ENCODE assay signal across 11 cellular contexts in genomic region chr2:42147641-42148274, GRCh38. TPM values are rescaled to one million over a fixed set of nuclear protein-coding genes. Genes with fewer than 3 reads are reported as not detected.
DNase-seq lines count a peak whose midpoint lies in the region; ATAC-seq and TF ChIP-seq lines count a peak whose summit lies in the region.
"Had no signal": no experiment of that assay in that cellular context is flagged by ENCODE, and none has a peak within 500 bp of the region (broad histone marks: within the 10 kb centered on the region; RNA-seq: fewer than 3 reads in every experiment).

No MANE protein-coding gene starts in this region.

- no peaks in the 10 kb centered on the region for H3K9me3 ChIP-seq in left ventricle myocardium inferior (replicated peaks)

- peaks cover 12% of the 10 kb centered on the region for H3K4me1 ChIP-seq in left ventricle myocardium inferior

- TF ChIP-seq CTCF in left ventricle myocardium inferior (IDR thresholded peaks at IDR 0.05; ENCODE audit: borderline replicate concordance): no peak

- DNase-seq in EL (peak; percentile 67), amniotic stem cell (lab: John Stamatoyannopoulos, UW) (peak; percentile 28), left ventricle myocardium inferior (no peak), HCEC 1CT (no peak), NCI-H1694 (lab: John Stamatoyannopoulos, UW) (no peak), NCI-H1048 (lab: John Stamatoyannopoulos, UW) (no peak)
- DNase-seq: activated CD4-positive, alpha-beta T cell treated with anti-CD3 and anti-CD28 coated beads for 48 hours; midbrain; NCI-H2081 treated with DMSO at 0.1 percent for 48 hours had no signal

- no peaks in the 10 kb centered on the region for H3K27me3 ChIP-seq in left ventricle myocardium inferior (ENCODE audit: low read depth)

- H3K4me3 ChIP-seq in left ventricle myocardium inferior (no peak overlapping the region), skin epidermis (no peak overlapping the region)

- no peak for ATAC-seq in GM18867 (IDR thresholded peaks at IDR 0.05; ENCODE audit: unreplicated experiment)

- H3K27ac ChIP-seq in left ventricle myocardium inferior (replicated peaks) (peak overlapping the region; percentile 16), skin epidermis (peak overlapping the region in 15 of 21 experiments; percentile 1 to 70 (median 52))

- intact Hi-C loops in left ventricle myocardium inferior (cut with micrococcal nuclease): no loop called here

- H3K36me3 ChIP-seq in left ventricle myocardium inferior: no peaks in the 10 kb centered on the region

RNA-seq across cellular contexts. Expression of gene EML4, which starts 21.4 kb away (rescaled TPM):
- total RNA-seq in left ventricle myocardium inferior: 4.3 TPM

Comparison
In these comparisons a context has a peak if more than half of its experiments do, and no peak if none do; other contexts are left out.
1. DNase-seq: peak in EL (single experiment) and amniotic stem cell (single experiment); none in left ventricle myocardium inferior (single experiment), HCEC 1CT (single experiment), NCI-H1694 (single experiment) and NCI-H1048 (single experiment).